23 cellular contexts compared by ENCODE assay signal in genomic region chr12:40738856-40739255, GRCh38. TPM values are rescaled to one million over a fixed set of nuclear protein-coding genes. Genes with fewer than 3 reads are reported as not detected.
"Had no signal": no experiment of that assay in that cellular context is flagged by ENCODE, and none has a peak within 500 bp of the region (broad histone marks: within the 10 kb centered on the region; RNA-seq: fewer than 3 reads in every experiment).

No MANE protein-coding gene starts in this region.

- ATAC-seq: T-cell had no signal

- DNase-seq: KBM-7, MV-4-11, NCI-H1048, NCI-H1105, NCI-H1417, NCI-H146, NCI-H1694 treated with DMSO at 0.1 percent for 48 hours, NCI-H1930, NCI-H2081, NCI-H2107, NCI-H345, NCI-H524 treated with DMSO at 0.1 percent for 48 hours, NCI-H69, NCI-H774, Right ventricle myocardium superior, RPMI8226, SIG-M5, SK-N-SH, SW 1271, T-cell had no signal

RNA-seq across cellular contexts. Expression of gene CNTN1, which starts 46.6 kb away (rescaled TPM):
- total RNA-seq: HT-29, LHCN-M2, MCF 10A, T-cell had no signal
